In the genomic region with DNA sequence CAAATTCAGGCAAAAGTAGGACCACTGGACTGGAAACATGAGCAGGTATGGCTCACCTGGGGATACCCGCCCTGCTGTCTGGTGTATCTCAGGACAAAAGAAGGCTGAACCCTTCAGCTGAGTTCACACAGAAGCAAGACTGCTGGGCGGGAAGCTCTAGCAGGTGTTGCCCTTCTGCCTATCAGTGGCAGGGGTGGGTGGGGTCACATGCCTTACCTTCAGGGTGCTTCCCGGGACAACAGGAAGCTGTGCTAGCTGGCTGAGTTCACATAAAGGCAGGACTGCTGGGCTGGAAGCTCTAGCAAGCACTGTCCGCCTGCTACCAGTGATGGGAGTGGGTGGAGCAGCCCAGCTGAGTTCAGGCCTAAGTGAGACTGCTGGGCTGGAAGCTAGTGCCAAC, we compare ENCODE assay signal across 12 cellular contexts.
DNase-seq lines count a peak whose midpoint lies in the region; ATAC-seq lines count a peak whose summit lies in the region.
"Had no signal": no experiment of that assay in that cellular context is flagged by ENCODE, and none has a peak within 500 bp of the region (broad histone marks: within the 10 kb centered on the region; RNA-seq: fewer than 3 reads in every experiment).

No MANE protein-coding gene starts in this region.

- no peaks in the 10 kb centered on the region for H3K79me1 ChIP-seq in neuronal stem cell (ENCODE audit: low read depth, low read length)

- no peak overlapping the region for H3K4me3 Mint-ChIP-seq in activated CD8-positive, alpha-beta T cell treated with anti-CD3 and anti-CD28 coated beads, Interleukin-2, amount 10 ng/mL, durations not matched to agents 7 days and 5 days
- H3K4me3 Mint-ChIP-seq: CD4-positive, CD25-positive, alpha-beta regulatory T cell had no signal

- H3K9me3 ChIP-seq in neuronal stem cell (replicated peaks in 1 of 2; ENCODE audit: control insufficient read depth in 2 of 2, insufficient read depth in 1 of 2, low read depth in 1 of 2, low read length in 2 of 2), result peaks cover 0 to 20% of the 10 kb centered on the region in 2 donors

- no peaks in the 10 kb centered on the region for H3K27me3 ChIP-seq in neuronal stem cell (ENCODE audit: control insufficient read depth in 3 of 3, insufficient read depth in 3 of 3, low read depth in 1 of 3, low read length in 3 of 3)
- H3K27me3 ChIP-seq: BLaER1 treated with 17β-estradiol and CSF1 and Interleukin-3, amounts not matched to agents 10 nM and 100 nM had no signal

- peak overlapping the region in 1 of 2 donors; percentile 36 for H3K4me3 ChIP-seq in neuronal stem cell (ENCODE audit: low read length in 2 of 2)
- H3K4me3 ChIP-seq: BLaER1 treated with 17β-estradiol and CSF1 and Interleukin-3, amounts not matched to agents 10 nM and 100 nM had no signal

- no peak overlapping the region for H3K27ac Mint-ChIP-seq in activated CD8-positive, alpha-beta T cell treated with anti-CD3 and anti-CD28 coated beads, Interleukin-2, amount 10 ng/mL, durations not matched to agents 7 days and 5 days
- H3K27ac Mint-ChIP-seq: CD4-positive, CD25-positive, alpha-beta regulatory T cell had no signal

- H3K4me2 ChIP-seq in neuronal stem cell (ENCODE audit: insufficient read depth, low read length, poor library complexity, severe bottlenecking), result no peak overlapping the region
- H3K4me2 ChIP-seq: BLaER1 treated with 17β-estradiol and CSF1 and Interleukin-3, amounts not matched to agents 10 nM and 100 nM had no signal

- WGBS in neuronal stem cell (ENCODE audit: extremely low coverage in 2 of 2, insufficient read length in 2 of 2, insufficient replicate concordance in 1 of 2), 2 donors, result no CpG with 5 or more reads among the region's 4 CpGs

- H2BK15ac ChIP-seq in neuronal stem cell (ENCODE audit: low read length), result no peak overlapping the region

- no peak overlapping the region for H4K8ac ChIP-seq in neuronal stem cell (ENCODE audit: low read depth, low read length)

- CTCF ChIA-PET in activated CD8-positive, alpha-beta T cell treated with anti-CD3 and anti-CD28 coated beads, Interleukin-2, amount 10 ng/mL, durations not matched to agents 7 days and 5 days (lab: Charles Lee), result no interaction called here

- peak overlapping the region; percentile 16 for H2AFZ ChIP-seq in neuronal stem cell (ENCODE audit: low read length)

- H3K27ac ChIP-seq in neuronal stem cell (replicated peaks; ENCODE audit: low read length), result no peak overlapping the region
- H3K27ac ChIP-seq: BLaER1 treated with 17β-estradiol and CSF1 and Interleukin-3, amounts not matched to agents 10 nM and 100 nM had no signal

- H3K9ac ChIP-seq in neuronal stem cell (ENCODE audit: low read depth, low read length, poor library complexity), result no peak overlapping the region
- H3K9ac ChIP-seq: BLaER1 treated with 17β-estradiol and CSF1 and Interleukin-3, amounts not matched to agents 10 nM and 100 nM had no signal

- no peak overlapping the region for H3K23ac ChIP-seq in neuronal stem cell (ENCODE audit: low read depth, low read length, poor library complexity)

- no peaks in the 10 kb centered on the region for H3K36me3 ChIP-seq in neuronal stem cell (replicated peaks in 1 of 2; ENCODE audit: control insufficient read depth in 2 of 2, insufficient read depth in 2 of 2, low read length in 2 of 2)
- H3K36me3 ChIP-seq: BLaER1 treated with 17β-estradiol and CSF1 and Interleukin-3, amounts not matched to agents 10 nM and 100 nM had no signal

- no peaks in the 10 kb centered on the region for H3K4me1 ChIP-seq in neuronal stem cell (ENCODE audit: control insufficient read depth in 2 of 2, insufficient read depth in 1 of 2, low read depth in 1 of 2, low read length in 2 of 2)
- H3K4me1 ChIP-seq: BLaER1 treated with 17β-estradiol and CSF1 and Interleukin-3, amounts not matched to agents 10 nM and 100 nM had no signal

- no peak overlapping the region for H4K91ac ChIP-seq in neuronal stem cell (ENCODE audit: low read depth, low read length, poor library complexity)

- no peaks in the 10 kb centered on the region for H3K4me1 Mint-ChIP-seq in activated CD8-positive, alpha-beta T cell treated with anti-CD3 and anti-CD28 coated beads, Interleukin-2, amount 10 ng/mL, durations not matched to agents 7 days and 5 days (ENCODE audit: low read depth)
- H3K4me1 Mint-ChIP-seq: CD4-positive, CD25-positive, alpha-beta regulatory T cell had no signal

- H3K4ac ChIP-seq in neuronal stem cell (ENCODE audit: low read length), result no peak overlapping the region

- H2BK120ac ChIP-seq in neuronal stem cell (ENCODE audit: low read depth, low read length), result no peak overlapping the region

- H2AK5ac ChIP-seq in neuronal stem cell (ENCODE audit: low read depth, low read length), result no peak overlapping the region

- DNase-seq in ELF-1 (ENCODE audit: low read depth, low spot score), result peak; percentile 6
- peak; percentile 64 for DNase-seq in NCI-H69 (lab: John Stamatoyannopoulos, UW)
- DNase-seq in iPS-NIHi7 (ENCODE audit: extremely low spot score), result peak; percentile 18
- no peak for DNase-seq in neuronal stem cell (ENCODE audit: low spot score)
- DNase-seq in activated CD8-positive, alpha-beta T cell treated with anti-CD3 and anti-CD28 coated beads, Interleukin-2, amount 10 ng/mL, durations not matched to agents 7 days and 5 days, result no peak
- DNase-seq: ACHN; CD4-positive, CD25-positive, alpha-beta regulatory T cell; DMS53; HCEC 1CT had no signal

- H3K27me3 Mint-ChIP-seq in activated CD8-positive, alpha-beta T cell treated with anti-CD3 and anti-CD28 coated beads, Interleukin-2, amount 10 ng/mL, durations not matched to agents 7 days and 5 days (ENCODE audit: low read depth), result no peaks in the 10 kb centered on the region
- H3K27me3 Mint-ChIP-seq: CD4-positive, CD25-positive, alpha-beta regulatory T cell had no signal

- ATAC-seq in HG02870 (IDR thresholded peaks at IDR 0.05; ENCODE audit: unreplicated experiment) (no peak), HG02588 (IDR thresholded peaks at IDR 0.05; ENCODE audit: unreplicated experiment) (no peak)
- no peak for ATAC-seq in activated CD8-positive, alpha-beta T cell treated with anti-CD3 and anti-CD28 coated beads, Interleukin-2, amount 10 ng/mL, durations not matched to agents 7 days and 5 days

- H3K9me3 Mint-ChIP-seq in activated CD8-positive, alpha-beta T cell treated with anti-CD3 and anti-CD28 coated beads, Interleukin-2, amount 10 ng/mL, durations not matched to agents 7 days and 5 days (ENCODE audit: insufficient read depth), result peaks cover 7% of the 10 kb centered on the region

- no peak overlapping the region for H3K14ac ChIP-seq in neuronal stem cell (ENCODE audit: low read length)

- POLR2A ChIA-PET in activated CD8-positive, alpha-beta T cell treated with anti-CD3 and anti-CD28 coated beads, Interleukin-2, amount 10 ng/mL, durations not matched to agents 7 days and 5 days (lab: Charles Lee), result no interaction called here

- peak overlapping the region; percentile 45 for H3K18ac ChIP-seq in neuronal stem cell (ENCODE audit: low read length)

- peak overlapping the region; percentile 8 for H2BK12ac ChIP-seq in neuronal stem cell (ENCODE audit: low read length)

- H3K36me3 Mint-ChIP-seq in activated CD8-positive, alpha-beta T cell treated with anti-CD3 and anti-CD28 coated beads, Interleukin-2, amount 10 ng/mL, durations not matched to agents 7 days and 5 days (ENCODE audit: low read depth), result no peaks in the 10 kb centered on the region
- H3K36me3 Mint-ChIP-seq: CD4-positive, CD25-positive, alpha-beta regulatory T cell had no signal

- H2BK5ac ChIP-seq in neuronal stem cell (ENCODE audit: low read length), result no peak overlapping the region

Comparison
In these comparisons a context has a peak if more than half of its experiments do, and no peak if none do; other contexts are left out.
1. DNase-seq: peak in ELF-1 (single experiment), NCI-H69 (single experiment) and iPS-NIHi7 (single experiment); none in neuronal stem cell (single experiment) and activated CD8-positive, alpha-beta T cell treated with anti-CD3 and anti-CD28 coated beads, Interleukin-2, amount 10 ng/mL, durations not matched to agents 7 days and 5 days (single experiment).